21 cellular contexts compared by ENCODE assay signal in genomic region chr6:106732541-106732940, GRCh38.
"Had no signal": no experiment of that assay in that cellular context is flagged by ENCODE, and none has a peak within 500 bp of the region (broad histone marks: within the 10 kb centered on the region; RNA-seq: fewer than 3 reads in every experiment).

No MANE protein-coding gene starts in this region.

- H3K27me3 ChIP-seq: cardiac muscle cell, foreskin keratinocyte, left lung, tibial nerve, uterus had no signal

- FAIRE-seq: endometrium had no signal

- H3K4me3 Mint-ChIP-seq: activated CD8-positive, alpha-beta T cell treated with anti-CD3 and anti-CD28 coated beads, Interleukin-2, amount 10 ng/mL, durations not matched to agents 7 days and 5 days; activated naive CD8-positive, alpha-beta T cell treated with anti-CD3 and anti-CD28 coated beads, Interleukin-2, amount 50 U/mL, for 24 hours; activated T-helper 1 cell treated with anti-CD3 and anti-CD28 coated beads, Interleukin-12 subunit alpha, Interleukin-12 subunit beta, Interleukin-2, Interleukin-4 antibody, amounts not matched to agents 30 ng/mL and 10 ng/mL and 1 ng/mL, durations not matched to agents 14 hours and 24 hours and 36 hours; nephron progenitor cell had no signal

- H3K36me3 ChIP-seq: cardiac muscle cell, left lung, tibial nerve, uterus had no signal

- H3K27me3 Mint-ChIP-seq: activated naive CD8-positive, alpha-beta T cell treated with anti-CD3 and anti-CD28 coated beads, Interleukin-2, amount 50 U/mL, for 24 hours had no signal

- H3K9me3 Mint-ChIP-seq: activated T-helper 1 cell treated with anti-CD3 and anti-CD28 coated beads, Interleukin-12 subunit alpha, Interleukin-12 subunit beta, Interleukin-2, Interleukin-4 antibody, amounts not matched to agents 30 ng/mL and 10 ng/mL and 1 ng/mL, durations not matched to agents 14 hours and 24 hours and 36 hours had no signal

- H3K4me3 ChIP-seq: cardiac muscle cell, left lung, lung, tibial nerve, uterus had no signal

- H3K4me1 Mint-ChIP-seq: activated naive CD8-positive, alpha-beta T cell treated with anti-CD3 and anti-CD28 coated beads, Interleukin-2, amount 50 U/mL, for 24 hours had no signal

- H3K4me1 ChIP-seq: left lung, tibial nerve, uterus had no signal

- H3K27ac Mint-ChIP-seq: activated CD8-positive, alpha-beta T cell treated with anti-CD3 and anti-CD28 coated beads, Interleukin-2, amount 10 ng/mL, durations not matched to agents 7 days and 5 days; activated naive CD8-positive, alpha-beta T cell treated with anti-CD3 and anti-CD28 coated beads, Interleukin-2, amount 50 U/mL, for 24 hours; activated T-helper 1 cell treated with anti-CD3 and anti-CD28 coated beads, Interleukin-12 subunit alpha, Interleukin-12 subunit beta, Interleukin-2, Interleukin-4 antibody, amounts not matched to agents 30 ng/mL and 10 ng/mL and 1 ng/mL, durations not matched to agents 14 hours and 24 hours and 36 hours; nephron progenitor cell had no signal

- DNase-seq: activated CD4-positive, alpha-beta T cell treated with anti-CD3 and anti-CD28 coated beads for 1 hour; activated CD4-positive, alpha-beta T cell treated with anti-CD3 and anti-CD28 coated beads, Interleukin-2, amount 50 U/mL, for 1 hour; activated CD8-positive, alpha-beta T cell treated with anti-CD3 and anti-CD28 coated beads, Interleukin-2, amount 10 ng/mL, durations not matched to agents 7 days and 5 days; activated gamma-delta T cell; activated naive CD4-positive, alpha-beta T cell treated with anti-CD3 and anti-CD28 coated beads, Interleukin-2, amount 50 U/mL, for 16 hours; activated naive CD8-positive, alpha-beta T cell treated with anti-CD3 and anti-CD28 coated beads, Interleukin-2, amount 50 U/mL, for 24 hours; foreskin keratinocyte; left lung; nephron progenitor cell; nucleus accumbens; posterior cingulate gyrus; stimulated activated CD4-positive, alpha-beta T cell treated with anti-CD3 and anti-CD28 coated beads, Interleukin-4, amount 100 ng/mL, for 4 hours; stimulated activated naive CD8-positive, alpha-beta T cell treated with anti-CD3 and anti-CD28 coated beads, Interleukin-15, Interleukin-2, amounts not matched to agents 100 U/mL and 50 U/mL, for 24 hours; substantia nigra; T-helper 9 cell; uterus had no signal

- H3K27ac ChIP-seq: cardiac muscle cell, foreskin keratinocyte, left lung, tibial nerve, uterus had no signal

- H3K9me3 ChIP-seq: uterus had no signal

- ATAC-seq: activated CD8-positive, alpha-beta T cell treated with anti-CD3 and anti-CD28 coated beads, Interleukin-2, amount 10 ng/mL, durations not matched to agents 7 days and 5 days; activated naive CD8-positive, alpha-beta T cell treated with anti-CD3 and anti-CD28 coated beads, Interleukin-2, amount 50 U/mL, for 24 hours; foreskin keratinocyte; left lung; stimulated activated naive CD8-positive, alpha-beta T cell treated with anti-CD3 and anti-CD28 coated beads, Interleukin-15, Interleukin-2, amounts not matched to agents 100 U/mL and 50 U/mL, for 24 hours had no signal
